In genomic region chr11:36509694-36510566, GRCh38 we compare ENCODE assay signal across 8 cellular contexts. TPM values are rescaled to one million over a fixed set of nuclear protein-coding genes. Genes with fewer than 3 reads are reported as not detected.
A peak's percentile ranks its signal among the peaks of the same experiment; 100 is the strongest.
DNase-seq lines count a peak whose midpoint lies in the region; ATAC-seq and TF ChIP-seq lines count a peak whose summit lies in the region.

A gene with protein sequence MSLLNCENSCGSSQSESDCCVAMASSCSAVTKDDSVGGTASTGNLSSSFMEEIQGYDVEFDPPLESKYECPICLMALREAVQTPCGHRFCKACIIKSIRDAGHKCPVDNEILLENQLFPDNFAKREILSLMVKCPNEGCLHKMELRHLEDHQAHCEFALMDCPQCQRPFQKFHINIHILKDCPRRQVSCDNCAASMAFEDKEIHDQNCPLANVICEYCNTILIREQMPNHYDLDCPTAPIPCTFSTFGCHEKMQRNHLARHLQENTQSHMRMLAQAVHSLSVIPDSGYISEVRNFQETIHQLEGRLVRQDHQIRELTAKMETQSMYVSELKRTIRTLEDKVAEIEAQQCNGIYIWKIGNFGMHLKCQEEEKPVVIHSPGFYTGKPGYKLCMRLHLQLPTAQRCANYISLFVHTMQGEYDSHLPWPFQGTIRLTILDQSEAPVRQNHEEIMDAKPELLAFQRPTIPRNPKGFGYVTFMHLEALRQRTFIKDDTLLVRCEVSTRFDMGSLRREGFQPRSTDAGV (minus strand): TSS chr11:36510272. CDS start chr11:36501515, 8,757 bp downstream.

- peaks cover 5% of the 10 kb centered on the region for H3K27me3 ChIP-seq in HUES64 (ENCODE audit: insufficient read depth, low read length)
- peaks cover under 1% of the 10 kb centered on the region; the same call in 1 of the 2 replicates for H3K27me3 ChIP-seq in PC-9 (ENCODE audit: insufficient read depth, low read depth)
- no peaks in the 10 kb centered on the region for H3K27me3 ChIP-seq in esophagus squamous epithelium

- TF ChIP-seq CTCF in PC-9 (conservative IDR thresholded peaks at IDR 0.05): peak; percentile 96
- TF ChIP-seq CTCF in esophagus squamous epithelium (IDR thresholded peaks at IDR 0.05): peak; percentile 86 to 95 (median 90)

- CTCF ChIA-PET in PC-9 (lab: Charles Lee): interaction anchor here (0.7 kb wide), 1 partner anchor 583 kb away, joined by 4 read pairs; no protein-coding TSS in a partner anchor

- peaks cover 12% of the 10 kb centered on the region for H3K27me3 Mint-ChIP-seq in activated T-cell treated with anti-CD3 and anti-CD28 coated beads, Interleukin-2, amount 50 U/mL, for 4 hours (ENCODE audit: low read depth)

- H3K9me3 Mint-ChIP-seq in activated T-cell treated with anti-CD3 and anti-CD28 coated beads, Interleukin-2, amount 50 U/mL, for 4 hours: peaks cover 4% of the 10 kb centered on the region

- BruUV-seq in PC-9 (replicated peaks; lab: Mats Ljungman, UMichigan): no TSS peak

- TF ChIP-seq POLR2A in esophagus squamous epithelium (IDR thresholded peaks at IDR 0.05): peak in 2 of 4 donors; percentile 78 to 90

- WGBS in HUES64: under 1% methylated on average over 80 of the region's 80 CpGs
- 0% methylated on average over 19 to 28 of the region's 80 CpGs for WGBS in esophagus squamous epithelium, 2 donors

- H3F3A ChIP-seq in PC-9 (ENCODE audit: insufficient read depth, low read depth): peaks cover 12% of the 10 kb centered on the region

- H3K9me3 ChIP-seq in HUES64 (ENCODE audit: insufficient read depth, low read depth, low read length) (peaks cover 2% of the 10 kb centered on the region; the same call in 1 of the 2 replicates), PC-9 (ENCODE audit: insufficient read depth, low read depth) (no peaks in the 10 kb centered on the region; the same call in 1 of the 2 replicates), esophagus squamous epithelium (peaks cover 0 to 8% (median 0%) of the 10 kb centered on the region in 3 donors)

- peaks cover 11% of the 10 kb centered on the region; the same call in 1 of the 2 replicates for H3K4me1 ChIP-seq in HUES64 (ENCODE audit: insufficient read depth, low read length)
- peaks cover 14% of the 10 kb centered on the region for H3K4me1 ChIP-seq in PC-9 (replicated peaks; ENCODE audit: insufficient read depth)
- peaks cover 0 to 41% (median 7%) of the 10 kb centered on the region in 3 donors for H3K4me1 ChIP-seq in esophagus squamous epithelium

- intact Hi-C loops in PC-9 (cut with micrococcal nuclease; ENCODE audit: unreplicated experiment) (no loop called here), esophagus squamous epithelium (cut with DNase I) (no loop called here)

- H3K4me3 ChIP-seq in HUES64 (ENCODE audit: low read length) (peak within 1 kb of the TSS; percentile 94), PC-9 (peak within 1 kb of the TSS; percentile 94), esophagus squamous epithelium (peak within 1 kb of the TSS; percentile 68 to 99 (median 94))

- no peaks in the 10 kb centered on the region for H3K9me2 ChIP-seq in PC-9 (ENCODE audit: insufficient read depth)

- peaks cover 37% of the 10 kb centered on the region for H3K79me2 ChIP-seq in PC-9 (ENCODE audit: low read depth)

- peak within 1 kb of the TSS; percentile 88 for H3K9ac ChIP-seq in HUES64 (ENCODE audit: low read depth, low read length)

- H4K20me1 ChIP-seq in PC-9 (ENCODE audit: insufficient read depth): peaks cover 27% of the 10 kb centered on the region

- H3K4me2 ChIP-seq in PC-9: peak within 1 kb of the TSS; percentile 80

- peak; percentile 97 for ATAC-seq in GM21515 (IDR thresholded peaks at IDR 0.05; ENCODE audit: unreplicated experiment)
- peak; percentile 95 to 97 for ATAC-seq in activated T-cell treated with anti-CD3 and anti-CD28 coated beads, Interleukin-2, amount 50 U/mL, for 4 hours

- H2AFZ ChIP-seq in PC-9: peak within 1 kb of the TSS; percentile 99

- peak within 1 kb of the TSS; percentile 99 for H3K4me3 Mint-ChIP-seq in activated T-cell treated with anti-CD3 and anti-CD28 coated beads, Interleukin-2, amount 50 U/mL, for 4 hours

- H3K4me1 Mint-ChIP-seq in activated T-cell treated with anti-CD3 and anti-CD28 coated beads, Interleukin-2, amount 50 U/mL, for 4 hours (ENCODE audit: low read depth): peaks cover 33% of the 10 kb centered on the region

- peaks cover 2% of the 10 kb centered on the region for H3K36me3 Mint-ChIP-seq in activated T-cell treated with anti-CD3 and anti-CD28 coated beads, Interleukin-2, amount 50 U/mL, for 4 hours (ENCODE audit: insufficient read depth)

- H3K36me3 ChIP-seq in HUES64 (ENCODE audit: insufficient read depth, low read length): no peaks in the 10 kb centered on the region
- H3K36me3 ChIP-seq in PC-9 (ENCODE audit: low read depth): no peaks in the 10 kb centered on the region
- H3K36me3 ChIP-seq in esophagus squamous epithelium: no peaks in the 10 kb centered on the region

- POLR2A ChIA-PET in PC-9 (lab: Charles Lee; ENCODE audit: unreplicated experiment): interaction anchor here (0.6 kb wide), 1 partner anchor 1083 kb away, joined by 3 read pairs; no protein-coding TSS in a partner anchor

- peak within 1 kb of the TSS; percentile 69 for H3K27ac ChIP-seq in HUES64 (ENCODE audit: low read depth, low read length)
- H3K27ac ChIP-seq in PC-9: peak within 1 kb of the TSS; percentile 74
- H3K27ac ChIP-seq in esophagus squamous epithelium: peak within 1 kb of the TSS; percentile 90 to 99 (median 96)

- DNase-seq in DMS153 treated with DMSO at 0.1 percent for 48 hours (lab: John Stamatoyannopoulos, UW; ENCODE audit: unreplicated experiment): peak; percentile 74
- DNase-seq in PC-9: peak; percentile 70 to 90
- DNase-seq in activated T-cell treated with anti-CD3 and anti-CD28 coated beads, Interleukin-2, amount 50 U/mL, for 4 hours: peak; percentile 88
- DNase-seq in esophagus squamous epithelium (lab: John Stamatoyannopoulos, UW): peak; percentile 49
- DNase-seq in myocyte (ENCODE audit: low read depth): peak; percentile 89
- DNase-seq in stimulated activated CD8-positive, alpha-beta memory T cell treated with anti-CD3 and anti-CD28 coated beads, Interleukin-7, amount 100 ng/mL, for 48 hours (ENCODE audit: extremely low read depth in 1 of 2, low read depth in 1 of 2): peak; percentile 76 to 79

RNA-seq across cellular contexts. Expression of the gene that starts here (rescaled TPM):
- polyA plus RNA-seq in HUES64 (2013, experiment 1 of 2): 6.1 TPM
- polyA plus RNA-seq in HUES64 (2013, experiment 2 of 2): 7.5 TPM
- total RNA-seq in PC-9 (2021) (8.0 and 9.2 TPM in 2 replicates), esophagus squamous epithelium (10 to 100 TPM in 1 of 4 donors, 1 to 10 TPM in 3; 7.8 to 12.2 (median 7.9) TPM), myocyte (18.3 and 20.4 TPM in 2 replicates)
- 10 to 100 TPM in 2 of 3 donors, 1 to 10 TPM in 1; 8.3 to 12.1 (median 10.5) TPM for total RNA-seq in activated T-cell treated with anti-CD3 and anti-CD28 coated beads, Interleukin-2, amount 50 U/mL, for 4 hours
- polyA plus RNA-seq in myocyte (2012): 7.5 TPM

Comparison
In these comparisons a context has a peak if more than half of its experiments do, and no peak if none do; other contexts are left out.
1. Peak in every context shown above with its lines: DNase-seq, ATAC-seq, H3K4me3 ChIP-seq and H3K27ac ChIP-seq.